1 cellular context compared by ENCODE assay signal in genomic region chr1:39184354-39184818, GRCh38.
TF ChIP-seq lines count a peak whose summit lies in the region.

No MANE protein-coding gene starts in this region.

TF ChIP-seq in GM23338, 12 proteins besides CTCF, POLR2A, EP300 and RAD21 (continued from another document):
- TF ChIP-seq ETS1 (IDR thresholded peaks at IDR 0.05) (no peak), REST (IDR thresholded peaks at IDR 0.05; ENCODE audit: unreplicated experiment) (no peak), EZH2phosphoT487 (IDR thresholded peaks at IDR 0.05; ENCODE audit: unreplicated experiment) (no peak), CREB1 (CRISPR knock-in tag; IDR thresholded peaks at IDR 0.05; ENCODE audit: low read depth) (no peak), POLR2AphosphoS5 (IDR thresholded peaks at IDR 0.05; ENCODE audit: low read depth) (no peak), NANOG (IDR thresholded peaks at IDR 0.05; ENCODE audit: borderline replicate concordance) (no peak), STAT1 (IDR thresholded peaks at IDR 0.05; ENCODE audit: unreplicated experiment) (no peak)
